1 cellular context compared by ENCODE assay signal in the genomic region with DNA sequence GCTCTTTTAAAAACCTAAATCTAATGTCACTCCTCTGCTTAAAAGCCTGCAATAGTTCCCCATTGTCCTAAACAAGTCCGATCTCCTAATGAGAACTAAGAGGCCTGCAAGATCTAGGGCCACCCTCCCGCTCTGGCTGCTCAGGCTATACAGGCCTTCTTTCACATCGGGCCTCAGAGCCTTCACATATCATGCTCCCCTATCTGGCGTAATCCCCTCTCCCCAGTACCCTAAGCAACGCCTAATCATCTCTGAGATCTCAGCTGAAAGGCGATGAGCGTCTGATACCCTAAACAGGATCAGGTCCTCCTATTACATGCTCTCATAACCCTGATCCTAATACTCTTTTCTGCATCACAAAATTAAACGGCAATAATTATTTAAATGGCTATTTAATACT.
TF ChIP-seq lines count a peak whose summit lies in the region.

No MANE protein-coding gene starts in this region.

TF ChIP-seq in H1, 55 proteins besides CTCF, POLR2A, EP300 and RAD21:
- TF ChIP-seq HDAC6 (IDR thresholded peaks at IDR 0.05; ENCODE audit: low read depth, low read length) (no peak), GABPA (IDR thresholded peaks at IDR 0.05; ENCODE audit: borderline replicate concordance, insufficient read depth, low read length) (no peak), KDM1A (IDR thresholded peaks at IDR 0.05; ENCODE audit: borderline replicate concordance, low read length) (no peak), RXRA (IDR thresholded peaks at IDR 0.05; ENCODE audit: insufficient read depth, low read depth, low read length) (no peak), RNF2 (IDR thresholded peaks at IDR 0.05; ENCODE audit: borderline replicate concordance, low read depth, low read length, missing control alignments, poor library complexity, severe bottlenecking) (no peak), SIX5 (IDR thresholded peaks at IDR 0.05; ENCODE audit: low read depth, low read length) (no peak), SIN3A (conservative IDR thresholded peaks at IDR 0.05 in 1 of 2, IDR thresholded peaks at IDR 0.05 in 1 of 2; ENCODE audit: low read depth in 1 of 2, low read length in 2 of 2) (no peak), TEAD4 (IDR thresholded peaks at IDR 0.05; ENCODE audit: low read depth, low read length) (no peak), CBX5 (IDR thresholded peaks at IDR 0.05; ENCODE audit: low read depth, low read length) (no peak), SUZ12 (IDR thresholded peaks at IDR 0.05; ENCODE audit: low read length) (no peak), CBX8 (IDR thresholded peaks at IDR 0.05; ENCODE audit: borderline replicate concordance, low read depth, low read length) (no peak), CEBPB (IDR thresholded peaks at IDR 0.05; ENCODE audit: low read depth, low read length) (no peak), NANOG (IDR thresholded peaks at IDR 0.05; ENCODE audit: insufficient read depth, low read depth, low read length, poor library complexity, severe bottlenecking) (no peak), POLR2AphosphoS5 (IDR thresholded peaks at IDR 0.05; ENCODE audit: low read depth, low read length) (no peak)
- TF ChIP-seq, protein P1, sequence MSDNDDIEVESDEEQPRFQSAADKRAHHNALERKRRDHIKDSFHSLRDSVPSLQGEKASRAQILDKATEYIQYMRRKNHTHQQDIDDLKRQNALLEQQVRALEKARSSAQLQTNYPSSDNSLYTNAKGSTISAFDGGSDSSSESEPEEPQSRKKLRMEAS (IDR thresholded peaks at IDR 0.05), result no peak
- TF ChIP-seq, protein P2, sequence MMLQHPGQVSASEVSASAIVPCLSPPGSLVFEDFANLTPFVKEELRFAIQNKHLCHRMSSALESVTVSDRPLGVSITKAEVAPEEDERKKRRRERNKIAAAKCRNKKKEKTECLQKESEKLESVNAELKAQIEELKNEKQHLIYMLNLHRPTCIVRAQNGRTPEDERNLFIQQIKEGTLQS (IDR thresholded peaks at IDR 0.05; ENCODE audit: insufficient read depth, low read depth, low read length), result no peak
